Comparison of ENCODE assay signal across 15 cellular contexts in genomic region chr11:7585816-7586215, GRCh38.
"Had no signal": no experiment of that assay in that cellular context is flagged by ENCODE, and none has a peak within 500 bp of the region (broad histone marks: within the 10 kb centered on the region; RNA-seq: fewer than 3 reads in every experiment).

No MANE protein-coding gene starts in this region.

- H3K27me3 Mint-ChIP-seq: activated CD4-positive, alpha-beta memory T cell treated with anti-CD3 and anti-CD28 coated beads for 36 hours; activated CD4-positive, alpha-beta T cell treated with anti-CD3 and anti-CD28 coated beads for 36 hours; stimulated activated memory B cell treated with anti-CD40 and anti-IgM and Interleukin-4, amounts not matched to agents 10 μg/mL and 1 μg/mL and 100 μg/mL, for 72 hours; T-helper 17 cell had no signal

- H3K27ac Mint-ChIP-seq: activated CD4-positive, alpha-beta memory T cell treated with anti-CD3 and anti-CD28 coated beads for 36 hours; activated CD4-positive, alpha-beta T cell treated with anti-CD3 and anti-CD28 coated beads for 36 hours; activated CD8-positive, alpha-beta memory T cell treated with anti-CD3 and anti-CD28 coated beads, Interleukin-2, amount 10 ng/mL, durations not matched to agents 7 days and 5 days; activated naive CD4-positive, alpha-beta T cell treated with anti-CD3 and anti-CD28 coated beads, Interleukin-2, amount 10 ng/mL, durations not matched to agents 7 days and 5 days; stimulated activated memory B cell treated with anti-CD40 and anti-IgM and Interleukin-4, amounts not matched to agents 10 μg/mL and 1 μg/mL and 100 μg/mL, for 72 hours; T-helper 17 cell had no signal

- H3K4me3 ChIP-seq: cardiac muscle cell, pancreas, upper lobe of right lung had no signal

- H3K4me3 Mint-ChIP-seq: activated CD4-positive, alpha-beta memory T cell treated with anti-CD3 and anti-CD28 coated beads for 36 hours; activated CD4-positive, alpha-beta T cell treated with anti-CD3 and anti-CD28 coated beads for 36 hours; activated CD8-positive, alpha-beta memory T cell treated with anti-CD3 and anti-CD28 coated beads, Interleukin-2, amount 10 ng/mL, durations not matched to agents 7 days and 5 days; activated naive CD4-positive, alpha-beta T cell treated with anti-CD3 and anti-CD28 coated beads, Interleukin-2, amount 10 ng/mL, durations not matched to agents 7 days and 5 days; neural crest cell; stimulated activated memory B cell treated with anti-CD40 and anti-IgM and Interleukin-4, amounts not matched to agents 10 μg/mL and 1 μg/mL and 100 μg/mL, for 72 hours; T-helper 17 cell had no signal

- ATAC-seq: activated CD4-positive, alpha-beta T cell treated with anti-CD3 and anti-CD28 coated beads for 36 hours; activated CD8-positive, alpha-beta memory T cell treated with anti-CD3 and anti-CD28 coated beads, Interleukin-2, amount 10 ng/mL, durations not matched to agents 7 days and 5 days; esophagus mucosa; pancreas; stimulated activated memory B cell treated with anti-CD40 and anti-IgM and Interleukin-4, amounts not matched to agents 10 μg/mL and 1 μg/mL and 100 μg/mL, for 72 hours; T-helper 17 cell had no signal

- H3K36me3 Mint-ChIP-seq: activated CD8-positive, alpha-beta memory T cell treated with anti-CD3 and anti-CD28 coated beads, Interleukin-2, amount 10 ng/mL, durations not matched to agents 7 days and 5 days had no signal

- H3K27me3 ChIP-seq: cardiac muscle cell, pancreas, upper lobe of right lung had no signal

- H3K9me3 Mint-ChIP-seq: activated CD4-positive, alpha-beta memory T cell treated with anti-CD3 and anti-CD28 coated beads for 36 hours; activated naive CD4-positive, alpha-beta T cell treated with anti-CD3 and anti-CD28 coated beads, Interleukin-2, amount 10 ng/mL, durations not matched to agents 7 days and 5 days; neural crest cell; stimulated activated memory B cell treated with anti-CD40 and anti-IgM and Interleukin-4, amounts not matched to agents 10 μg/mL and 1 μg/mL and 100 μg/mL, for 72 hours had no signal

- H3K9me3 ChIP-seq: pancreas, upper lobe of right lung had no signal

- DNase-seq: activated CD4-positive, alpha-beta memory T cell treated with anti-CD3 and anti-CD28 coated beads for 36 hours; activated CD4-positive, alpha-beta T cell treated with anti-CD3 and anti-CD28 coated beads for 36 hours; activated CD8-positive, alpha-beta memory T cell treated with anti-CD3 and anti-CD28 coated beads, Interleukin-2, amount 10 ng/mL, durations not matched to agents 7 days and 5 days; activated naive CD4-positive, alpha-beta T cell treated with anti-CD3 and anti-CD28 coated beads, Interleukin-2, amount 10 ng/mL, durations not matched to agents 7 days and 5 days; activated T-cell treated with anti-CD3 and anti-CD28 coated beads, Interleukin-2, amount 50 U/mL, for 1 hour; hippocampal formation; pancreas; stimulated activated CD4-positive, alpha-beta T cell treated with anti-CD3 and anti-CD28 coated beads, Interleukin-12 subunit alpha, Interleukin-12 subunit beta, amount 100 ng/mL, for 4 hours; stimulated activated CD4-positive, alpha-beta T cell treated with anti-CD3 and anti-CD28 coated beads, Interleukin-2, amount 100 ng/mL, for 24 hours; T-helper 17 cell; upper lobe of right lung had no signal

- H3K27ac ChIP-seq: cardiac muscle cell, pancreas, upper lobe of right lung had no signal

- H3K4me1 ChIP-seq: pancreas, upper lobe of right lung had no signal

- H3K4me1 Mint-ChIP-seq: activated CD8-positive, alpha-beta memory T cell treated with anti-CD3 and anti-CD28 coated beads, Interleukin-2, amount 10 ng/mL, durations not matched to agents 7 days and 5 days; activated naive CD4-positive, alpha-beta T cell treated with anti-CD3 and anti-CD28 coated beads, Interleukin-2, amount 10 ng/mL, durations not matched to agents 7 days and 5 days had no signal

- H3K36me3 ChIP-seq: cardiac muscle cell, pancreas, upper lobe of right lung had no signal
